6 cellular contexts compared by ENCODE assay signal in genomic region chr7:99379693-99380031, GRCh38. TPM values are rescaled to one million over a fixed set of nuclear protein-coding genes. Genes with fewer than 3 reads are reported as not detected.
DNase-seq lines count a peak whose midpoint lies in the region; FAIRE-seq and TF ChIP-seq lines count a peak whose summit lies in the region.
"Not testable (repeated sequence)": the region's sequence is repeated elsewhere in the genome, so short reads cannot be mapped to it uniquely, and the experiment has no call there.

No MANE protein-coding gene starts in this region.

- peak overlapping the region; percentile 97 for H3K27ac Mint-ChIP-seq in activated CD4-positive, alpha-beta memory T cell treated with anti-CD3 and anti-CD28 coated beads for 36 hours
- H3K27ac Mint-ChIP-seq in chondrocyte (ENCODE audit: unreplicated experiment), result peak overlapping the region; percentile 84

- POLR2A ChIA-PET in activated CD4-positive, alpha-beta memory T cell treated with anti-CD3 and anti-CD28 coated beads for 36 hours (lab: Charles Lee), result interaction anchor here (1.0 to 2.8 kb wide), 7 partner anchors 9 to 29 kb away, joined by 3 to 27 read pairs (median 6); partner anchors contain the start of genes BUD31 and PDAP1

- H3K79me2 ChIP-seq in GM23248 (ENCODE audit: insufficient read depth), result peaks cover 83% of the 10 kb centered on the region
- peaks cover 56% of the 10 kb centered on the region for H3K79me2 ChIP-seq in keratinocyte (ENCODE audit: control insufficient read depth, insufficient read depth, low read length)
- H3K79me2 ChIP-seq in parathyroid adenoma, result not testable (repeated sequence)

- H3K9ac ChIP-seq in GM23248, result peak overlapping the region; percentile 79
- peak overlapping the region; percentile 73 for H3K9ac ChIP-seq in keratinocyte (ENCODE audit: control insufficient read depth, extremely low read depth, insufficient read depth, low read length)
- not testable (repeated sequence) for H3K9ac ChIP-seq in parathyroid adenoma

- dilution Hi-C loops in keratinocyte (cut with MboI; ENCODE audit: extremely low pct_ligation_motif_present, low sequenced_read_pairs), result not testable (repeated sequence)

- not testable (repeated sequence) for H3K27me3 Mint-ChIP-seq in activated CD4-positive, alpha-beta memory T cell treated with anti-CD3 and anti-CD28 coated beads for 36 hours; chondrocyte (ENCODE audit: low read depth)

- not testable (repeated sequence) for TF ChIP-seq CTCF in chondrocyte (IDR thresholded peaks at IDR 0.05); keratinocyte (optimal IDR thresholded peaks at IDR 0.05 in 1 of 3, IDR thresholded peaks at IDR 0.05 in 1 of 3, conservative IDR thresholded peaks at IDR 0.05 in 1 of 3; ENCODE audit: extremely low read depth in 1 of 3, insufficient read depth in 2 of 3, low read length in 3 of 3); parathyroid adenoma (IDR thresholded peaks at IDR 0.05); uterus (IDR thresholded peaks at IDR 0.05)

- peaks cover 41% of the 10 kb centered on the region for H3K36me3 Mint-ChIP-seq in activated CD4-positive, alpha-beta memory T cell treated with anti-CD3 and anti-CD28 coated beads for 36 hours
- not testable (repeated sequence) for H3K36me3 Mint-ChIP-seq in chondrocyte (ENCODE audit: low read depth)

- H3K27me3 ChIP-seq in GM23248 (replicated peaks; ENCODE audit: insufficient read depth); keratinocyte (ENCODE audit: control insufficient read depth, extremely low read depth, insufficient read depth, low read length); parathyroid adenoma (ENCODE audit: control insufficient read depth, insufficient read depth, low read length); uterus: not testable (repeated sequence)

- not testable (repeated sequence) for FAIRE-seq in keratinocyte (lab: Jason Lieb, UNC)

- H3K4me2 ChIP-seq in GM23248 (ENCODE audit: unreplicated experiment), result peak overlapping the region; percentile 76
- peak overlapping the region; percentile 49 for H3K4me2 ChIP-seq in keratinocyte (ENCODE audit: control insufficient read depth, extremely low read depth, insufficient read depth, low read depth, low read length)
- H3K4me2 ChIP-seq in parathyroid adenoma (ENCODE audit: low read length), result not testable (repeated sequence)

- H3K4me3 Mint-ChIP-seq in activated CD4-positive, alpha-beta memory T cell treated with anti-CD3 and anti-CD28 coated beads for 36 hours, result peak overlapping the region; percentile 81
- H3K4me3 Mint-ChIP-seq in chondrocyte (ENCODE audit: unreplicated experiment), result peak overlapping the region; percentile 48

- H3K9me2 ChIP-seq in GM23248 (ENCODE audit: insufficient read depth), result not testable (repeated sequence)

- H3K36me3 ChIP-seq in GM23248 (ENCODE audit: low read depth); parathyroid adenoma (ENCODE audit: control insufficient read depth, insufficient read depth, low read length); uterus: not testable (repeated sequence)
- peaks cover 25 to 35% of the 10 kb centered on the region in 2 experiments for H3K36me3 ChIP-seq in keratinocyte (ENCODE audit: control insufficient read depth in 2 of 2, extremely low read depth in 1 of 2, insufficient read depth in 2 of 2, low read length in 2 of 2)

- H2AFZ ChIP-seq in GM23248, result 0 out of 2 replicates have a peak overlapping the region, but pooled peaks have one; percentile 3
- H2AFZ ChIP-seq in keratinocyte (ENCODE audit: control insufficient read depth, low read length); parathyroid adenoma: not testable (repeated sequence)

- H3K9me3 Mint-ChIP-seq in activated CD4-positive, alpha-beta memory T cell treated with anti-CD3 and anti-CD28 coated beads for 36 hours; chondrocyte (ENCODE audit: low read depth): not testable (repeated sequence)

- DNase-seq in GM23248; activated CD4-positive, alpha-beta memory T cell treated with anti-CD3 and anti-CD28 coated beads for 36 hours; chondrocyte (ENCODE audit: low spot score); keratinocyte (ENCODE audit: low read depth, low spot score); uterus: not testable (repeated sequence)

- H3K27ac ChIP-seq in GM23248 (peak overlapping the region; percentile 96), keratinocyte (ENCODE audit: control insufficient read depth, insufficient read depth, low read length) (peak overlapping the region; percentile 88), parathyroid adenoma (peak overlapping the region; percentile 68), uterus (peak overlapping the region; percentile 60 to 84)

- H3K4me1 Mint-ChIP-seq in activated CD4-positive, alpha-beta memory T cell treated with anti-CD3 and anti-CD28 coated beads for 36 hours (ENCODE audit: low read depth), result peaks cover 66% of the 10 kb centered on the region
- H3K4me1 Mint-ChIP-seq in chondrocyte (ENCODE audit: low read depth), result peaks cover 29% of the 10 kb centered on the region

- H3F3A ChIP-seq in GM23248 (ENCODE audit: insufficient read depth), result peaks cover 47% of the 10 kb centered on the region

- not testable (repeated sequence) for H4K20me1 ChIP-seq in GM23248 (ENCODE audit: insufficient read depth)
- peaks cover 37% of the 10 kb centered on the region for H4K20me1 ChIP-seq in keratinocyte (ENCODE audit: control insufficient read depth, extremely low read depth, insufficient read depth, low read length)

- H3K4me1 ChIP-seq in GM23248 (ENCODE audit: insufficient read depth), result peaks cover 34% of the 10 kb centered on the region
- H3K4me1 ChIP-seq in keratinocyte (ENCODE audit: control insufficient read depth, extremely low read depth, insufficient read depth, low read length), result peaks cover 44% of the 10 kb centered on the region
- H3K4me1 ChIP-seq in parathyroid adenoma, uterus: not testable (repeated sequence)

- H3K9me1 ChIP-seq in keratinocyte (ENCODE audit: control insufficient read depth, extremely low read depth, insufficient read depth, low read length), result not testable (repeated sequence)

- peak overlapping the region; percentile 55 for H3K4me3 ChIP-seq in GM23248
- H3K4me3 ChIP-seq in keratinocyte (ENCODE audit: control insufficient read depth in 2 of 3, extremely low read depth in 1 of 3, insufficient read depth in 2 of 3, low read depth in 1 of 3, low read length in 3 of 3); parathyroid adenoma (ENCODE audit: low read depth, low read length); uterus: not testable (repeated sequence)

- TF ChIP-seq POLR2A in uterus (IDR thresholded peaks at IDR 0.05), result not testable (repeated sequence)

- not testable (repeated sequence) for H3K9me3 ChIP-seq in GM23248 (ENCODE audit: low read depth); keratinocyte (ENCODE audit: control insufficient read depth, low read depth, low read length); parathyroid adenoma (ENCODE audit: control insufficient read depth, low read length); uterus

- CTCF ChIA-PET in activated CD4-positive, alpha-beta memory T cell treated with anti-CD3 and anti-CD28 coated beads for 36 hours (lab: Charles Lee), result interaction anchor here (0.9 to 1.0 kb wide), 2 partner anchors 9 to 30 kb away, joined by 3 read pairs; no protein-coding TSS in a partner anchor

- intact Hi-C loops in activated CD4-positive, alpha-beta memory T cell treated with anti-CD3 and anti-CD28 coated beads for 36 hours (cut with micrococcal nuclease), result loop anchor here (2.0 kb wide), 2 partner anchors 59 to 1167 kb away; partner anchors contain the start of genes CPSF4 and PTCD1
- intact Hi-C loops in uterus (cut with DNase I; ENCODE audit: low total_unique reads), result not testable (repeated sequence)

- WGBS in GM23248 (ENCODE audit: low coverage in 1 of 2, low lambda C conversion rate in 2 of 2, missing lambda C conversion rate in 2 of 2), 2 experiments, result 0 to 1% methylated on average over 6 to 7 of the region's 7 CpGs

- in situ Hi-C loops in GM23248 (cut with MboI), result not testable (repeated sequence)

RNA-seq across cellular contexts. Expression of gene ARPC1B, which starts 5.1 kb away (rescaled TPM):
- total RNA-seq in GM23248 (2014; rRNA removed; shearing (Covaris generic)), result 485 and 630 TPM in 2 replicates
- polyA plus RNA-seq in GM23248 (2016; fragmentation: Nextera tagmentation; extraction: Ambion mirVana), result 599 and 639 TPM in 2 replicates
- total RNA-seq in activated CD4-positive, alpha-beta memory T cell treated with anti-CD3 and anti-CD28 coated beads for 36 hours, result 100 to 1,000 TPM; 432 to 435 TPM
- 120 to 134 TPM (median 130 TPM) in 3 replicates for total RNA-seq in chondrocyte
- polyA plus RNA-seq in keratinocyte, result 352 to 488 TPM (median 383 TPM) in 3 replicates
- polyA plus RNA-seq in keratinocyte (2011; ENCODE audit: low read depth), result 103 TPM
- polyA plus RNA-seq in keratinocyte (2011; cell fraction: cytosol; rRNA removed), result 336 and 813 TPM in 2 replicates
- 214 and 228 TPM in 2 replicates for polyA plus RNA-seq in keratinocyte (2011; cell fraction: nucleus; rRNA removed)
- 163 and 581 TPM in 2 replicates for polyA plus RNA-seq in keratinocyte (2012; ENCODE audit: low replicate concordance)
- 171 to 286 TPM (median 176 TPM) in 3 replicates for polyA minus RNA-seq in keratinocyte
- polyA minus RNA-seq in keratinocyte (2011; cell fraction: cytosol; rRNA and poly(A)+ RNA removed), result 596 TPM
- 115 and 120 TPM in 2 replicates for polyA minus RNA-seq in keratinocyte (2011; cell fraction: nucleus; rRNA and poly(A)+ RNA removed)
- 100 to 1,000 TPM in 3 of 4 donors, 10 to 100 TPM in 1; 74.5 to 275 (median 196) TPM for total RNA-seq in uterus

RNA-seq across cellular contexts. Expression of gene PDAP1, which starts 28.7 kb away (rescaled TPM):
- total RNA-seq in GM23248 (2014; rRNA removed; shearing (Covaris generic)), result 91.3 and 141 TPM in 2 replicates
- polyA plus RNA-seq in GM23248 (2016; fragmentation: Nextera tagmentation; extraction: Ambion mirVana) (91.0 and 95.5 TPM in 2 replicates), keratinocyte (35.6 to 137 TPM (median 99.1 TPM) in 3 replicates)
- 100 to 1,000 TPM; 149 to 162 TPM for total RNA-seq in activated CD4-positive, alpha-beta memory T cell treated with anti-CD3 and anti-CD28 coated beads for 36 hours
- total RNA-seq in chondrocyte (91.2 to 101 TPM (median 92.2 TPM) in 3 replicates), uterus (100 to 1,000 TPM in 1 of 4 donors, 10 to 100 TPM in 3; 39.9 to 185 (median 72.1) TPM)
- 177 TPM for polyA plus RNA-seq in keratinocyte (2011; ENCODE audit: low read depth)
- polyA plus RNA-seq in keratinocyte (2011; cell fraction: cytosol; rRNA removed), result 91.9 and 165 TPM in 2 replicates
- 67.6 and 86.7 TPM in 2 replicates for polyA plus RNA-seq in keratinocyte (2011; cell fraction: nucleus; rRNA removed)
- 85.4 and 236 TPM in 2 replicates for polyA plus RNA-seq in keratinocyte (2012; ENCODE audit: low replicate concordance)
- polyA minus RNA-seq in keratinocyte, result 9.3 to 41.5 TPM (median 11.3 TPM) in 3 replicates
- 23.8 TPM for polyA minus RNA-seq in keratinocyte (2011; cell fraction: cytosol; rRNA and poly(A)+ RNA removed)
- 3.6 and 10.3 TPM in 2 replicates for polyA minus RNA-seq in keratinocyte (2011; cell fraction: nucleus; rRNA and poly(A)+ RNA removed)

RNA-seq across cellular contexts. Expression of gene BUD31, which starts 29.1 kb away (rescaled TPM):
- total RNA-seq in GM23248 (2014; rRNA removed; shearing (Covaris generic)), result 71.8 and 79.4 TPM in 2 replicates
- polyA plus RNA-seq in GM23248 (2016; fragmentation: Nextera tagmentation; extraction: Ambion mirVana) (316 and 318 TPM in 2 replicates), keratinocyte (35.8 to 73.3 TPM (median 70.1 TPM) in 3 replicates)
- 100 to 1,000 TPM; 143 to 149 TPM for total RNA-seq in activated CD4-positive, alpha-beta memory T cell treated with anti-CD3 and anti-CD28 coated beads for 36 hours
- total RNA-seq in chondrocyte (88.3 to 120 TPM (median 108 TPM) in 3 replicates), uterus (10 to 100 TPM; 29.4 to 93.2 (median 54.4) TPM)
- 436 TPM for polyA plus RNA-seq in keratinocyte (2011; ENCODE audit: low read depth)
- 76.1 and 93.5 TPM in 2 replicates for polyA plus RNA-seq in keratinocyte (2011; cell fraction: cytosol; rRNA removed)
- 48.1 and 52.6 TPM in 2 replicates for polyA plus RNA-seq in keratinocyte (2011; cell fraction: nucleus; rRNA removed)
- polyA plus RNA-seq in keratinocyte (2012; ENCODE audit: low replicate concordance), result 79.0 and 107 TPM in 2 replicates
- polyA minus RNA-seq in keratinocyte, result 8.0 to 37.1 TPM (median 26.1 TPM) in 3 replicates
- 54.9 TPM for polyA minus RNA-seq in keratinocyte (2011; cell fraction: cytosol; rRNA and poly(A)+ RNA removed)
- polyA minus RNA-seq in keratinocyte (2011; cell fraction: nucleus; rRNA and poly(A)+ RNA removed), result 11.1 and 11.4 TPM in 2 replicates

RNA-seq across cellular contexts. Expression of gene ARPC1A, which starts 54.0 kb away (rescaled TPM):
- 155 and 209 TPM in 2 replicates for total RNA-seq in GM23248 (2014; rRNA removed; shearing (Covaris generic))
- 294 and 312 TPM in 2 replicates for polyA plus RNA-seq in GM23248 (2016; fragmentation: Nextera tagmentation; extraction: Ambion mirVana)
- total RNA-seq in activated CD4-positive, alpha-beta memory T cell treated with anti-CD3 and anti-CD28 coated beads for 36 hours, result 10 to 100 TPM; 66.9 to 70.0 TPM
- total RNA-seq in chondrocyte, result 103 to 110 TPM (median 104 TPM) in 3 replicates
- 123 to 265 TPM (median 133 TPM) in 3 replicates for polyA plus RNA-seq in keratinocyte
- polyA plus RNA-seq in keratinocyte (2011; ENCODE audit: low read depth), result 56.4 TPM
- 212 and 265 TPM in 2 replicates for polyA plus RNA-seq in keratinocyte (2011; cell fraction: cytosol; rRNA removed)
- 73.8 and 76.3 TPM in 2 replicates for polyA plus RNA-seq in keratinocyte (2011; cell fraction: nucleus; rRNA removed)
- 226 and 237 TPM in 2 replicates for polyA plus RNA-seq in keratinocyte (2012; ENCODE audit: low replicate concordance)
- polyA minus RNA-seq in keratinocyte, result 212 to 234 TPM (median 217 TPM) in 3 replicates
- polyA minus RNA-seq in keratinocyte (2011; cell fraction: cytosol; rRNA and poly(A)+ RNA removed), result 172 TPM
- polyA minus RNA-seq in keratinocyte (2011; cell fraction: nucleus; rRNA and poly(A)+ RNA removed), result 40.4 and 47.5 TPM in 2 replicates
- total RNA-seq in uterus, result 100 to 1,000 TPM in 3 of 4 donors, 10 to 100 TPM in 1; 76.5 to 118 (median 103) TPM

RNA-seq across cellular contexts. Expression of gene PTCD1, which starts 58.9 kb away (rescaled TPM):
- total RNA-seq in GM23248 (2014; rRNA removed; shearing (Covaris generic)), result 5.2 and 13.7 TPM in 2 replicates
- polyA plus RNA-seq in GM23248 (2016; fragmentation: Nextera tagmentation; extraction: Ambion mirVana) (2.6 and 2.8 TPM in 2 replicates), keratinocyte (2.8 to 3.5 TPM (median 3.3 TPM) in 3 replicates)
- 1 to 10 TPM; 7.4 TPM for total RNA-seq in activated CD4-positive, alpha-beta memory T cell treated with anti-CD3 and anti-CD28 coated beads for 36 hours
- total RNA-seq in chondrocyte (4.4 to 5.8 TPM (median 5.4 TPM) in 3 replicates), uterus (10 to 100 TPM in 1 of 4 donors, 1 to 10 TPM in 3; 1.2 to 17.4 (median 7.5) TPM)
- 0.67 TPM for polyA plus RNA-seq in keratinocyte (2011; ENCODE audit: low read depth)
- 1.3 and 2.5 TPM in 2 replicates for polyA plus RNA-seq in keratinocyte (2011; cell fraction: cytosol; rRNA removed)
- polyA plus RNA-seq in keratinocyte (2011; cell fraction: nucleus; rRNA removed), result 4.1 and 6.8 TPM in 2 replicates
- polyA plus RNA-seq in keratinocyte (2012; ENCODE audit: low replicate concordance), result 4.1 and 4.7 TPM in 2 replicates
- 2.0 to 3.2 TPM (median 2.2 TPM) in 3 replicates for polyA minus RNA-seq in keratinocyte
- 2.1 TPM for polyA minus RNA-seq in keratinocyte (2011; cell fraction: cytosol; rRNA and poly(A)+ RNA removed)
- polyA minus RNA-seq in keratinocyte (2011; cell fraction: nucleus; rRNA and poly(A)+ RNA removed), result 4.5 and 5.0 TPM in 2 replicates
